Comparison of ENCODE assay signal across 9 cellular contexts in genomic region chr19:2701361-2702169, GRCh38. TPM values are rescaled to one million over a fixed set of nuclear protein-coding genes. Genes with fewer than 3 reads are reported as not detected.
DNase-seq lines count a peak whose midpoint lies in the region; ATAC-seq, FAIRE-seq and TF ChIP-seq lines count a peak whose summit lies in the region.
"Had no signal": no experiment of that assay in that cellular context is flagged by ENCODE, and none has a peak within 500 bp of the region (broad histone marks: within the 10 kb centered on the region; RNA-seq: fewer than 3 reads in every experiment).

No MANE protein-coding gene starts in this region.

- H3K4me1 Mint-ChIP-seq in activated CD4-positive, alpha-beta memory T cell treated with anti-CD3 and anti-CD28 coated beads for 36 hours (ENCODE audit: low read depth), result peaks cover 20% of the 10 kb centered on the region
- H3K4me1 Mint-ChIP-seq in activated CD4-positive, alpha-beta memory T cell treated with anti-CD3 and anti-CD28 coated beads, Interleukin-2, amount 10 ng/mL, durations not matched to agents 7 days and 5 days, result peaks cover 10% of the 10 kb centered on the region
- H3K4me1 Mint-ChIP-seq in activated naive CD8-positive, alpha-beta T cell (ENCODE audit: low read depth), result peaks cover 31% of the 10 kb centered on the region
- peaks cover 39% of the 10 kb centered on the region for H3K4me1 Mint-ChIP-seq in memory B cell

- H3K36me3 Mint-ChIP-seq in activated CD4-positive, alpha-beta memory T cell treated with anti-CD3 and anti-CD28 coated beads for 36 hours, result no peaks in the 10 kb centered on the region
- H3K36me3 Mint-ChIP-seq in activated CD4-positive, alpha-beta memory T cell treated with anti-CD3 and anti-CD28 coated beads, Interleukin-2, amount 10 ng/mL, durations not matched to agents 7 days and 5 days (ENCODE audit: low read depth), result no peaks in the 10 kb centered on the region
- H3K36me3 Mint-ChIP-seq in activated naive CD8-positive, alpha-beta T cell, result no peaks in the 10 kb centered on the region
- peaks cover 20% of the 10 kb centered on the region for H3K36me3 Mint-ChIP-seq in memory B cell

- H3K4me1 ChIP-seq in testis, result peaks cover 7% of the 10 kb centered on the region

- no peaks in the 10 kb centered on the region for H3K9me3 ChIP-seq in testis

- H3K9me3 Mint-ChIP-seq in activated CD4-positive, alpha-beta memory T cell treated with anti-CD3 and anti-CD28 coated beads for 36 hours, result no peaks in the 10 kb centered on the region
- no peaks in the 10 kb centered on the region for H3K9me3 Mint-ChIP-seq in activated CD4-positive, alpha-beta memory T cell treated with anti-CD3 and anti-CD28 coated beads, Interleukin-2, amount 10 ng/mL, durations not matched to agents 7 days and 5 days
- H3K9me3 Mint-ChIP-seq in activated naive CD8-positive, alpha-beta T cell (ENCODE audit: low read depth), result no peaks in the 10 kb centered on the region
- H3K9me3 Mint-ChIP-seq in memory B cell, result no peaks in the 10 kb centered on the region

- POLR2A ChIA-PET in activated CD4-positive, alpha-beta memory T cell treated with anti-CD3 and anti-CD28 coated beads for 36 hours (lab: Charles Lee), result interaction anchor here (0.7 to 1.4 kb wide), 3 partner anchors 10 to 683 kb away, joined by 3 to 4 read pairs (median 3); partner anchors contain the start of gene THOP1
- POLR2A ChIA-PET in activated CD4-positive, alpha-beta memory T cell treated with anti-CD3 and anti-CD28 coated beads, Interleukin-2, amount 10 ng/mL, durations not matched to agents 7 days and 5 days (lab: Charles Lee), result no interaction called here

- no peaks in the 10 kb centered on the region for H3K36me3 ChIP-seq in testis (ENCODE audit: low read depth, missing control alignments)

- no peak for ATAC-seq in memory B cell (ENCODE audit: low read depth)

- FAIRE-seq in D721Med (lab: Jason Lieb, UNC), result no peak

- peak overlapping the region; percentile 31 to 53 for H3K27ac ChIP-seq in testis

- H3K4me3 Mint-ChIP-seq in activated CD4-positive, alpha-beta memory T cell treated with anti-CD3 and anti-CD28 coated beads for 36 hours, result peak overlapping the region; percentile 54
- no peak overlapping the region for H3K4me3 Mint-ChIP-seq in activated CD4-positive, alpha-beta memory T cell treated with anti-CD3 and anti-CD28 coated beads, Interleukin-2, amount 10 ng/mL, durations not matched to agents 7 days and 5 days
- H3K4me3 Mint-ChIP-seq in activated naive CD8-positive, alpha-beta T cell, result peak overlapping the region; percentile 49
- peak overlapping the region; percentile 97 for H3K4me3 Mint-ChIP-seq in memory B cell

- no peaks in the 10 kb centered on the region for H3K27me3 Mint-ChIP-seq in activated CD4-positive, alpha-beta memory T cell treated with anti-CD3 and anti-CD28 coated beads for 36 hours
- H3K27me3 Mint-ChIP-seq in activated CD4-positive, alpha-beta memory T cell treated with anti-CD3 and anti-CD28 coated beads, Interleukin-2, amount 10 ng/mL, durations not matched to agents 7 days and 5 days, result peaks cover 7% of the 10 kb centered on the region
- H3K27me3 Mint-ChIP-seq in activated naive CD8-positive, alpha-beta T cell, result no peaks in the 10 kb centered on the region
- no peaks in the 10 kb centered on the region for H3K27me3 Mint-ChIP-seq in memory B cell

- no peaks in the 10 kb centered on the region for H3K27me3 ChIP-seq in testis

- H3K4me3 ChIP-seq in testis, result peak overlapping the region; percentile 62 to 72
- H3K4me3 ChIP-seq in foreskin fibroblast (ENCODE audit: low read depth in 1 of 2, low read length in 2 of 2), result no peak overlapping the region

- TF ChIP-seq CTCF in testis (IDR thresholded peaks at IDR 0.05) (no peak), D721Med (IDR thresholded peaks at IDR 0.05; ENCODE audit: insufficient read depth, missing control alignments) (no peak), foreskin fibroblast (IDR thresholded peaks at IDR 0.05; ENCODE audit: low read depth, low read length) (no peak)

- H3K27ac Mint-ChIP-seq in activated CD4-positive, alpha-beta memory T cell treated with anti-CD3 and anti-CD28 coated beads for 36 hours, result no peak overlapping the region
- no peak overlapping the region for H3K27ac Mint-ChIP-seq in activated CD4-positive, alpha-beta memory T cell treated with anti-CD3 and anti-CD28 coated beads, Interleukin-2, amount 10 ng/mL, durations not matched to agents 7 days and 5 days
- peak overlapping the region; percentile 61 for H3K27ac Mint-ChIP-seq in activated naive CD8-positive, alpha-beta T cell
- H3K27ac Mint-ChIP-seq in memory B cell, result peak overlapping the region; percentile 98

- intact Hi-C loops in activated CD4-positive, alpha-beta memory T cell treated with anti-CD3 and anti-CD28 coated beads for 36 hours (cut with micrococcal nuclease), result loop anchor here (1.0 kb wide), 1 partner anchor 84 kb away; the partner anchor contains the start of gene THOP1
- intact Hi-C loops in testis (cut with DNase I; ENCODE audit: low total_unique reads), result no loop called here

- CTCF ChIA-PET in activated CD4-positive, alpha-beta memory T cell treated with anti-CD3 and anti-CD28 coated beads for 36 hours (lab: Charles Lee), result interaction anchor here (0.9 to 2.2 kb wide), 2 partner anchors 53 to 249 kb away, joined by 3 to 11 read pairs; no protein-coding TSS in a partner anchor
- CTCF ChIA-PET in activated CD4-positive, alpha-beta memory T cell treated with anti-CD3 and anti-CD28 coated beads, Interleukin-2, amount 10 ng/mL, durations not matched to agents 7 days and 5 days (lab: Charles Lee), result interaction anchor here (1.2 kb wide), 1 partner anchor 53 kb away, joined by 4 read pairs; no protein-coding TSS in a partner anchor

- WGBS in testis, 2 donors, result 3 to 6% methylated on average over 9 of the region's 9 CpGs

- no peak for DNase-seq in activated CD4-positive, alpha-beta memory T cell treated with anti-CD3 and anti-CD28 coated beads for 36 hours
- DNase-seq in activated CD4-positive, alpha-beta memory T cell treated with anti-CD3 and anti-CD28 coated beads, Interleukin-2, amount 10 ng/mL, durations not matched to agents 7 days and 5 days, result no peak
- DNase-seq in memory B cell (ENCODE audit: low spot score in 2 of 2) (no peak), testis (no peak), D721Med (ENCODE audit: insufficient read length, low spot score) (no peak), foreskin fibroblast (no peak)
- no peak for DNase-seq in effector CD4-positive, alpha-beta T cell
- DNase-seq: stimulated activated CD4-positive, alpha-beta T cell treated with anti-CD3 and anti-CD28 coated beads, Interleukin-15, amount 100 ng/mL, for 24 hours had no signal

- TF ChIP-seq POLR2A in testis (IDR thresholded peaks at IDR 0.05), result no peak

RNA-seq across cellular contexts. Expression of gene GNG7, which starts 0.9 kb away (rescaled TPM):
- total RNA-seq in activated CD4-positive, alpha-beta memory T cell treated with anti-CD3 and anti-CD28 coated beads for 36 hours, result under 1 TPM; 0.53 to 0.88 TPM
- under 1 TPM; 0.25 to 0.40 TPM for total RNA-seq in activated CD4-positive, alpha-beta memory T cell treated with anti-CD3 and anti-CD28 coated beads, Interleukin-2, amount 10 ng/mL, durations not matched to agents 7 days and 5 days
- 10 to 100 TPM; 25.3 to 38.7 TPM for total RNA-seq in testis
- polyA plus RNA-seq in testis (ENCODE audit: insufficient read depth, low read depth, low replicate concordance), result 16.9 TPM

RNA-seq across cellular contexts. Expression of gene DIRAS1, which starts 19.6 kb away (rescaled TPM):
- total RNA-seq in activated CD4-positive, alpha-beta memory T cell treated with anti-CD3 and anti-CD28 coated beads for 36 hours, result under 1 TPM in 1 of 2 experiments, not detected in 1; 0.31 TPM
- not detected for total RNA-seq in activated CD4-positive, alpha-beta memory T cell treated with anti-CD3 and anti-CD28 coated beads, Interleukin-2, amount 10 ng/mL, durations not matched to agents 7 days and 5 days
- 10 to 100 TPM; 22.5 to 33.1 TPM for total RNA-seq in testis
- 8.1 TPM for polyA plus RNA-seq in testis (ENCODE audit: insufficient read depth, low read depth, low replicate concordance)

RNA-seq across cellular contexts. Expression of gene SLC39A3, which starts 38.3 kb away (rescaled TPM):
- 10 to 100 TPM; 21.0 to 24.0 TPM for total RNA-seq in activated CD4-positive, alpha-beta memory T cell treated with anti-CD3 and anti-CD28 coated beads for 36 hours
- 10 to 100 TPM; 25.4 to 27.4 TPM for total RNA-seq in activated CD4-positive, alpha-beta memory T cell treated with anti-CD3 and anti-CD28 coated beads, Interleukin-2, amount 10 ng/mL, durations not matched to agents 7 days and 5 days
- 100 to 1,000 TPM; 126 to 160 TPM for total RNA-seq in testis
- 198 TPM for polyA plus RNA-seq in testis (ENCODE audit: insufficient read depth, low read depth, low replicate concordance)

Comparison
In these comparisons a context has a peak if more than half of its experiments do, and no peak if none do; other contexts are left out.
1. H3K27ac Mint-ChIP-seq: peak in activated naive CD8-positive, alpha-beta T cell (single experiment) and memory B cell (single experiment); none in activated CD4-positive, alpha-beta memory T cell treated with anti-CD3 and anti-CD28 coated beads for 36 hours (single experiment) and activated CD4-positive, alpha-beta memory T cell treated with anti-CD3 and anti-CD28 coated beads, Interleukin-2, amount 10 ng/mL, durations not matched to agents 7 days and 5 days (single experiment).
2. H3K4me3 ChIP-seq: peak in testis (2 of 2); none in foreskin fibroblast (0 of 2).
3. RNA of gene GNG7, which starts 0.9 kb away (total RNA-seq): 25.3 to 38.7 TPM in testis; 0.53 to 0.88 TPM in activated CD4-positive, alpha-beta memory T cell treated with anti-CD3 and anti-CD28 coated beads for 36 hours and 0.25 to 0.40 TPM in activated CD4-positive, alpha-beta memory T cell treated with anti-CD3 and anti-CD28 coated beads, Interleukin-2, amount 10 ng/mL, durations not matched to agents 7 days and 5 days; every median in the first group is over 10 times any median in the second.
4. RNA of gene DIRAS1, which starts 19.6 kb away (total RNA-seq): 22.5 to 33.1 TPM in testis; 0.31 TPM in activated CD4-positive, alpha-beta memory T cell treated with anti-CD3 and anti-CD28 coated beads for 36 hours and not detected in activated CD4-positive, alpha-beta memory T cell treated with anti-CD3 and anti-CD28 coated beads, Interleukin-2, amount 10 ng/mL, durations not matched to agents 7 days and 5 days; every median in the first group is over 10 times any median in the second.
5. RNA of gene SLC39A3, which starts 38.3 kb away (total RNA-seq): 126 to 160 TPM in testis; 25.4 to 27.4 TPM in activated CD4-positive, alpha-beta memory T cell treated with anti-CD3 and anti-CD28 coated beads, Interleukin-2, amount 10 ng/mL, durations not matched to agents 7 days and 5 days and 21.0 to 24.0 TPM in activated CD4-positive, alpha-beta memory T cell treated with anti-CD3 and anti-CD28 coated beads for 36 hours; every median in the first group is over 4 times any median in the second.